22 cellular contexts compared by ENCODE assay signal in genomic region chr1:228287541-228288425, GRCh38.
DNase-seq lines count a peak whose midpoint lies in the region; ATAC-seq and TF ChIP-seq lines count a peak whose summit lies in the region.
"Had no signal": no experiment of that assay in that cellular context is flagged by ENCODE, and none has a peak within 500 bp of the region (broad histone marks: within the 10 kb centered on the region; RNA-seq: fewer than 3 reads in every experiment).

No MANE protein-coding gene starts in this region.

- DNase-seq in activated naive CD8-positive, alpha-beta T cell treated with anti-CD3 and anti-CD28 coated beads, Interleukin-2, amount 10 ng/mL, durations not matched to agents 7 days and 5 days = peak; percentile 23
- DNase-seq in activated naive CD8-positive, alpha-beta T cell treated with anti-CD3 and anti-CD28 coated beads, Interleukin-2, amount 50 U/mL, for 24 hours = no peak
- DNase-seq in WTC11 (ENCODE audit: low spot score) (peak; percentile 8), lower lobe of right lung (peak; percentile 35), suprapubic skin (ENCODE audit: low spot score in 2 of 2) (peak; percentile 35 to 76), NCI-H2107 treated with DMSO at 0.1 percent for 48 hours (lab: John Stamatoyannopoulos, UW; ENCODE audit: unreplicated experiment) (no peak)
- DNase-seq: activated CD4-positive, alpha-beta T cell treated with anti-CD3 and anti-CD28 coated beads for 4 hours; adrenal gland; brain microvascular endothelial cell; C1 segment of cervical spinal cord; effector memory CD4-positive, alpha-beta T cell; hypothalamus; KBM-7; MM.1S; NCI-H1417 treated with DMSO at 0.1 percent for 48 hours; NCI-H510A; NK-92 treated with Interleukin-12 subunit alpha and Interleukin-12 subunit beta, amount 100 ng/mL, for 24 hours; SJCRH30 had no signal

- no peak overlapping the region for H3K27ac Mint-ChIP-seq in activated naive CD8-positive, alpha-beta T cell treated with anti-CD3 and anti-CD28 coated beads, Interleukin-2, amount 10 ng/mL, durations not matched to agents 7 days and 5 days
- H3K27ac Mint-ChIP-seq in activated naive CD8-positive, alpha-beta T cell treated with anti-CD3 and anti-CD28 coated beads, Interleukin-2, amount 50 U/mL, for 24 hours = no peak overlapping the region
- no peak overlapping the region for H3K27ac Mint-ChIP-seq in WTC11

- TF ChIP-seq CTCF in WTC11 (IDR thresholded peaks at IDR 0.05) (no peak), lower lobe of right lung (IDR thresholded peaks at IDR 0.05) (no peak), suprapubic skin (IDR thresholded peaks at IDR 0.05) (no peak)

- no peaks in the 10 kb centered on the region for H3K27me3 ChIP-seq in lower lobe of right lung (ENCODE audit: low read depth)
- no peaks in the 10 kb centered on the region for H3K27me3 ChIP-seq in suprapubic skin
- H3K27me3 ChIP-seq: adrenal gland, brain microvascular endothelial cell, SJCRH30 had no signal

- no peak overlapping the region for H3K4me3 ChIP-seq in lower lobe of right lung
- no peak overlapping the region for H3K4me3 ChIP-seq in suprapubic skin
- H3K4me3 ChIP-seq: adrenal gland, SJCRH30, smooth muscle cell had no signal

- H3K36me3 ChIP-seq in lower lobe of right lung (peaks cover 43% of the 10 kb centered on the region), suprapubic skin (peaks cover 27% of the 10 kb centered on the region)
- H3K36me3 ChIP-seq: adrenal gland, brain microvascular endothelial cell, SJCRH30 had no signal

- no peaks in the 10 kb centered on the region for H3K36me3 Mint-ChIP-seq in activated naive CD8-positive, alpha-beta T cell treated with anti-CD3 and anti-CD28 coated beads, Interleukin-2, amount 10 ng/mL, durations not matched to agents 7 days and 5 days
- H3K36me3 Mint-ChIP-seq in activated naive CD8-positive, alpha-beta T cell treated with anti-CD3 and anti-CD28 coated beads, Interleukin-2, amount 50 U/mL, for 24 hours (ENCODE audit: low read depth) = no peaks in the 10 kb centered on the region
- peaks cover 19% of the 10 kb centered on the region for H3K36me3 Mint-ChIP-seq in WTC11

- CTCF ChIA-PET in WTC11 (lab: Charles Lee) = interaction anchor here (0.5 to 1.4 kb wide), 2 partner anchors 21 to 24 kb away, joined by 3 read pairs; no protein-coding TSS in a partner anchor

- no peaks in the 10 kb centered on the region for H3K9me3 Mint-ChIP-seq in activated naive CD8-positive, alpha-beta T cell treated with anti-CD3 and anti-CD28 coated beads, Interleukin-2, amount 10 ng/mL, durations not matched to agents 7 days and 5 days
- no peaks in the 10 kb centered on the region for H3K9me3 Mint-ChIP-seq in activated naive CD8-positive, alpha-beta T cell treated with anti-CD3 and anti-CD28 coated beads, Interleukin-2, amount 50 U/mL, for 24 hours
- 0 out of 2 replicates have a peak, but pooled peaks cover 3% of the 10 kb centered on the region for H3K9me3 Mint-ChIP-seq in WTC11
- H3K9me3 Mint-ChIP-seq: T-cell had no signal

- TF ChIP-seq EP300 in suprapubic skin (IDR thresholded peaks at IDR 0.05) = no peak

- H3K9me3 ChIP-seq in lower lobe of right lung (no peaks in the 10 kb centered on the region), suprapubic skin (no peaks in the 10 kb centered on the region)
- H3K9me3 ChIP-seq: adrenal gland, SJCRH30 had no signal

- TF ChIP-seq POLR2A in suprapubic skin (IDR thresholded peaks at IDR 0.05) = no peak

- H3K27me3 Mint-ChIP-seq in activated naive CD8-positive, alpha-beta T cell treated with anti-CD3 and anti-CD28 coated beads, Interleukin-2, amount 10 ng/mL, durations not matched to agents 7 days and 5 days = no peaks in the 10 kb centered on the region
- H3K27me3 Mint-ChIP-seq in activated naive CD8-positive, alpha-beta T cell treated with anti-CD3 and anti-CD28 coated beads, Interleukin-2, amount 50 U/mL, for 24 hours = no peaks in the 10 kb centered on the region
- H3K27me3 Mint-ChIP-seq in WTC11 (ENCODE audit: low read depth) = no peaks in the 10 kb centered on the region
- H3K27me3 Mint-ChIP-seq: T-cell had no signal

- intact Hi-C loops in lower lobe of right lung (cut with DNase I) = no loop called here

- H3K27ac ChIP-seq in lower lobe of right lung (no peak overlapping the region), suprapubic skin (no peak overlapping the region)
- H3K27ac ChIP-seq: adrenal gland, brain microvascular endothelial cell, SJCRH30 had no signal

- H3K4me3 Mint-ChIP-seq in activated naive CD8-positive, alpha-beta T cell treated with anti-CD3 and anti-CD28 coated beads, Interleukin-2, amount 10 ng/mL, durations not matched to agents 7 days and 5 days = no peak overlapping the region
- no peak overlapping the region for H3K4me3 Mint-ChIP-seq in activated naive CD8-positive, alpha-beta T cell treated with anti-CD3 and anti-CD28 coated beads, Interleukin-2, amount 50 U/mL, for 24 hours
- H3K4me3 Mint-ChIP-seq in WTC11 = no peak overlapping the region
- H3K4me3 Mint-ChIP-seq: T-cell had no signal

- ATAC-seq in activated naive CD8-positive, alpha-beta T cell treated with anti-CD3 and anti-CD28 coated beads, Interleukin-2, amount 10 ng/mL, durations not matched to agents 7 days and 5 days (ENCODE audit: low read depth) = no peak
- ATAC-seq in activated naive CD8-positive, alpha-beta T cell treated with anti-CD3 and anti-CD28 coated beads, Interleukin-2, amount 50 U/mL, for 24 hours = no peak
- ATAC-seq in WTC11 (no peak), lower lobe of right lung (no peak), GM21390 (IDR thresholded peaks at IDR 0.05; ENCODE audit: unreplicated experiment) (no peak)
- ATAC-seq: esophagus mucosa, T-cell had no signal

- no peaks in the 10 kb centered on the region for H3K4me1 ChIP-seq in lower lobe of right lung
- no peaks in the 10 kb centered on the region for H3K4me1 ChIP-seq in suprapubic skin
- H3K4me1 ChIP-seq: adrenal gland, SJCRH30 had no signal

- H3K4me1 Mint-ChIP-seq in activated naive CD8-positive, alpha-beta T cell treated with anti-CD3 and anti-CD28 coated beads, Interleukin-2, amount 10 ng/mL, durations not matched to agents 7 days and 5 days = peaks cover 7% of the 10 kb centered on the region
- H3K4me1 Mint-ChIP-seq in activated naive CD8-positive, alpha-beta T cell treated with anti-CD3 and anti-CD28 coated beads, Interleukin-2, amount 50 U/mL, for 24 hours = no peaks in the 10 kb centered on the region
- H3K4me1 Mint-ChIP-seq in WTC11 = no peaks in the 10 kb centered on the region

- 93% methylated on average over 18 of the region's 32 CpGs for WGBS in suprapubic skin

- POLR2A ChIA-PET in activated naive CD8-positive, alpha-beta T cell treated with anti-CD3 and anti-CD28 coated beads, Interleukin-2, amount 10 ng/mL, durations not matched to agents 7 days and 5 days (lab: Charles Lee) = no interaction called here
- POLR2A ChIA-PET in WTC11 (lab: Charles Lee) = no interaction called here

TF ChIP-seq in WTC11, 78 proteins besides CTCF, POLR2A, EP300 and RAD21:
- TF ChIP-seq ZBTB43 (CRISPR knock-in tag; IDR thresholded peaks at IDR 0.05) (no peak), JUN (CRISPR knock-in tag; IDR thresholded peaks at IDR 0.05) (no peak), NFYB (CRISPR knock-in tag; conservative IDR thresholded peaks at IDR 0.05; ENCODE audit: low read depth) (no peak), ZNF317 (CRISPR knock-in tag; IDR thresholded peaks at IDR 0.05; ENCODE audit: borderline replicate concordance, low read depth) (no peak)

Comparison
In these comparisons a context has a peak if more than half of its experiments do, and no peak if none do; other contexts are left out.
1. DNase-seq: peak in activated naive CD8-positive, alpha-beta T cell treated with anti-CD3 and anti-CD28 coated beads, Interleukin-2, amount 10 ng/mL, durations not matched to agents 7 days and 5 days (single experiment), WTC11 (single experiment), lower lobe of right lung (single experiment) and suprapubic skin (2 of 2); none in activated naive CD8-positive, alpha-beta T cell treated with anti-CD3 and anti-CD28 coated beads, Interleukin-2, amount 50 U/mL, for 24 hours (single experiment) and NCI-H2107 treated with DMSO at 0.1 percent for 48 hours (single experiment).